In genomic region chr4:41933997-41934812, GRCh38 we compare ENCODE assay signal across 8 cellular contexts. TPM values are rescaled to one million over a fixed set of nuclear protein-coding genes. Genes with fewer than 3 reads are reported as not detected.
DNase-seq lines count a peak whose midpoint lies in the region; ATAC-seq and TF ChIP-seq lines count a peak whose summit lies in the region.

No MANE protein-coding gene starts in this region.

- H3K4me3 ChIP-seq in A673 (ENCODE audit: low read depth, low read length, poor library complexity, severe bottlenecking) (peak overlapping the region; percentile 99), LNCaP clone FGC (ENCODE audit: low read depth, low read length) (peak overlapping the region; percentile 98), lower lobe of right lung (peak overlapping the region; percentile 89)

- ATAC-seq in lower lobe of right lung = peak; percentile 45 to 49
- ATAC-seq in HG02571 (IDR thresholded peaks at IDR 0.05; ENCODE audit: unreplicated experiment) = no peak

- peaks cover 20% of the 10 kb centered on the region for H3K4me1 ChIP-seq in A673 (ENCODE audit: insufficient read depth, low read length, poor library complexity, severe bottlenecking)
- H3K4me1 ChIP-seq in lower lobe of right lung = peaks cover 35% of the 10 kb centered on the region

- no TSS peak for BruUV-seq in A673 (replicated peaks; lab: Mats Ljungman, UMichigan)

- H3K27ac Mint-ChIP-seq in activated naive CD8-positive, alpha-beta T cell treated with anti-CD3 and anti-CD28 coated beads for 36 hours = peak overlapping the region; percentile 97

- H3K27ac ChIP-seq in A673 (ENCODE audit: low read depth, low read length, poor library complexity, severe bottlenecking) (no peak overlapping the region), lower lobe of right lung (peak overlapping the region; percentile 88)

- peaks cover 32% of the 10 kb centered on the region for H3K4me1 Mint-ChIP-seq in activated naive CD8-positive, alpha-beta T cell treated with anti-CD3 and anti-CD28 coated beads for 36 hours

- H3K4me3 Mint-ChIP-seq in activated naive CD8-positive, alpha-beta T cell treated with anti-CD3 and anti-CD28 coated beads for 36 hours = peak overlapping the region; percentile 99

- intact Hi-C loops in A673 (cut with micrococcal nuclease; ENCODE audit: unreplicated experiment) (no loop called here), lower lobe of right lung (cut with DNase I) (no loop called here)

- peaks cover 18% of the 10 kb centered on the region for H3K36me3 Mint-ChIP-seq in activated naive CD8-positive, alpha-beta T cell treated with anti-CD3 and anti-CD28 coated beads for 36 hours

- H3K27me3 ChIP-seq in A673 (replicated peaks; ENCODE audit: insufficient read depth, low read depth, low read length, poor library complexity) = no peaks in the 10 kb centered on the region
- H3K27me3 ChIP-seq in lower lobe of right lung (ENCODE audit: low read depth) = no peaks in the 10 kb centered on the region

- no peaks in the 10 kb centered on the region for H3K9me3 Mint-ChIP-seq in activated naive CD8-positive, alpha-beta T cell treated with anti-CD3 and anti-CD28 coated beads for 36 hours

- no peaks in the 10 kb centered on the region for H3K9me3 ChIP-seq in A673 (ENCODE audit: low read depth, low read length, poor library complexity, severe bottlenecking)
- H3K9me3 ChIP-seq in lower lobe of right lung = no peaks in the 10 kb centered on the region

- POLR2A ChIA-PET in A673 (lab: Charles Lee; ENCODE audit: low non-redundant PET) = no interaction called here

- CTCF ChIA-PET in A673 (lab: Charles Lee) = interaction anchor here (0.6 kb wide), 1 partner anchor 50 kb away, joined by 3 read pairs; no protein-coding TSS in a partner anchor

- DNase-seq in A673 (ENCODE audit: low spot score) (peak; percentile 37), LNCaP clone FGC (ENCODE audit: low read depth) (no peak), lower lobe of right lung (peak; percentile 63), dedifferentiated amniotic fluid mesenchymal stem cell (ENCODE audit: extremely low spot score) (no peak), NCI-H1092 treated with DMSO at 0.1 percent for 48 hours (lab: John Stamatoyannopoulos, UW) (no peak)
- no peak for DNase-seq in activated naive CD8-positive, alpha-beta T cell treated with anti-CD3 and anti-CD28 coated beads for 36 hours
- no peak for DNase-seq in activated CD4-positive, CD25-positive, alpha-beta regulatory T cell treated with anti-CD3 and anti-CD28 coated beads, Interleukin-2, amount 50 U/mL, for 72 hours

- H3K27me3 Mint-ChIP-seq in activated naive CD8-positive, alpha-beta T cell treated with anti-CD3 and anti-CD28 coated beads for 36 hours = no peaks in the 10 kb centered on the region

- no peak for TF ChIP-seq CTCF in A673 (conservative IDR thresholded peaks at IDR 0.05; ENCODE audit: low read depth, low read length)
- TF ChIP-seq CTCF in LNCaP clone FGC (IDR thresholded peaks at IDR 0.05; ENCODE audit: control insufficient read depth, extremely low read depth, insufficient read depth) = no peak
- no peak for TF ChIP-seq CTCF in lower lobe of right lung (IDR thresholded peaks at IDR 0.05)

- peaks cover 10% of the 10 kb centered on the region for H3K36me3 ChIP-seq in A673 (ENCODE audit: insufficient read depth, low read length, poor library complexity, severe bottlenecking)
- H3K36me3 ChIP-seq in lower lobe of right lung = peaks cover 12% of the 10 kb centered on the region

RNA-seq across cellular contexts. Expression of gene TMEM33, which starts 1.0 kb away (rescaled TPM):
- total RNA-seq in A673 (2021) (88.2 and 104 TPM in 2 replicates), lower lobe of right lung (73.9 TPM)
- 10 to 100 TPM; 79.3 to 79.5 TPM for total RNA-seq in activated naive CD8-positive, alpha-beta T cell treated with anti-CD3 and anti-CD28 coated beads for 36 hours

RNA-seq across cellular contexts. Expression of gene DCAF4L1, which starts 47.4 kb away (rescaled TPM):
- 0.26 and 0.41 TPM in 2 replicates for total RNA-seq in A673 (2021)
- total RNA-seq in activated naive CD8-positive, alpha-beta T cell treated with anti-CD3 and anti-CD28 coated beads for 36 hours = under 1 TPM; 0.26 to 0.27 TPM
- 0.53 TPM for total RNA-seq in lower lobe of right lung

RNA-seq across cellular contexts. Expression of gene SLC30A9, which starts 56.1 kb away (rescaled TPM):
- 55.8 and 62.4 TPM in 2 replicates for total RNA-seq in A673 (2021)
- total RNA-seq in activated naive CD8-positive, alpha-beta T cell treated with anti-CD3 and anti-CD28 coated beads for 36 hours = 10 to 100 TPM; 52.3 to 58.0 TPM
- total RNA-seq in lower lobe of right lung = 37.7 TPM

Comparison
In these comparisons a context has a peak if more than half of its experiments do, and no peak if none do; other contexts are left out.
1. DNase-seq: peak in A673 (single experiment) and lower lobe of right lung (single experiment); none in LNCaP clone FGC (single experiment), activated naive CD8-positive, alpha-beta T cell treated with anti-CD3 and anti-CD28 coated beads for 36 hours (single experiment), dedifferentiated amniotic fluid mesenchymal stem cell (single experiment), activated CD4-positive, CD25-positive, alpha-beta regulatory T cell treated with anti-CD3 and anti-CD28 coated beads, Interleukin-2, amount 50 U/mL, for 72 hours (single experiment) and NCI-H1092 treated with DMSO at 0.1 percent for 48 hours (single experiment).
2. Peak in every context shown above with its lines, with median percentiles within 50 percentile points of each other: H3K4me3 ChIP-seq.